Comparison of ENCODE assay signal across 28 cellular contexts in the genomic region with DNA sequence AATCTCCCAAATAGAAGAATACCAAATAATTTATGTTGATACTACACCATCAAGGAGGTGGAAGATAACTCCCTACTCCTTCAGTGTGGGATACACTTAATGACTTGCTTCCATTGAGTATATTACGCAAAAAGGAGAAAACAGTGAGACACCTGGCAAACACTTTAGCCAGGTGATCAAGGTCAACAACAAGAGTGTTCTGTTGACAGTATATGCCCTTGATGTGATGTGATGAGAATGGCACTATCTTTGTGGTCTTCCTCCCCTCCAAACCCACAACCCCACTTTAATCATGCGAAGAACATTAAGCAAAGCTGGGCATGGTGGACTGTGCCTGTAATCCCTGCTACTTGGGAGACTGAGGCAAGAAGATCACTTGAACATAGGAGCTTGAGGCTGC. TPM values are rescaled to one million over a fixed set of nuclear protein-coding genes. Genes with fewer than 3 reads are reported as not detected.
DNase-seq lines count a peak whose midpoint lies in the region; ATAC-seq, FAIRE-seq and TF ChIP-seq lines count a peak whose summit lies in the region.
"Had no signal": no experiment of that assay in that cellular context is flagged by ENCODE, and none has a peak within 500 bp of the region (broad histone marks: within the 10 kb centered on the region; RNA-seq: fewer than 3 reads in every experiment).

No MANE protein-coding gene starts in this region.

- H3K27ac Mint-ChIP-seq in immature natural killer cell (peak overlapping the region in 4 of 6 donors; percentile 20 to 40 (median 30)), mesothelial cell of epicardium (no peak overlapping the region)
- H3K27ac Mint-ChIP-seq: CD4-positive, alpha-beta memory T cell had no signal

- H3K36me3 Mint-ChIP-seq in immature natural killer cell (no peaks in the 10 kb centered on the region), mesothelial cell of epicardium (peaks cover 8% of the 10 kb centered on the region)

- H2AFZ ChIP-seq in HepG2 (ENCODE audit: low read length) (no peak overlapping the region), K562 (ENCODE audit: low read depth, low read length) (no peak overlapping the region)

- POLR2A ChIA-PET in HepG2 (lab: Yijun Ruan, JAX) (no interaction called here), K562 (lab: Yijun Ruan, JAX) (interaction anchor here (0.7 to 45.6 kb wide), 7 partner anchors 12 to 78 kb away, joined by 3 to 1351 read pairs (median 5); a partner anchor contains a TSS)

- peaks cover 12% of the 10 kb centered on the region for H3K9me1 ChIP-seq in K562 (ENCODE audit: control insufficient read depth, insufficient read depth, low read length)

- peaks cover 75 to 88% of the 10 kb centered on the region in 2 donors for H3K4me1 Mint-ChIP-seq in immature natural killer cell
- peaks cover 14% of the 10 kb centered on the region for H3K4me1 Mint-ChIP-seq in mesothelial cell of epicardium

- H3K9ac ChIP-seq in HepG2 (ENCODE audit: insufficient read depth, low read depth, low read length) (no peak overlapping the region), K562 (ENCODE audit: insufficient read depth in 1 of 2, low read depth in 2 of 2, low read length in 2 of 2) (no peak overlapping the region)
- H3K9ac ChIP-seq: BLaER1 had no signal

- H3K36me3 ChIP-seq in HepG2 (replicated peaks in 1 of 2; ENCODE audit: control insufficient read depth in 1 of 2, insufficient read depth in 2 of 2, low read length in 2 of 2), result peaks cover 0 to 13% of the 10 kb centered on the region in 2 experiments; a peak in 2 of 5 replicates
- H3K36me3 ChIP-seq in right lobe of liver, result no peaks in the 10 kb centered on the region
- H3K36me3 ChIP-seq in K562 (ENCODE audit: control insufficient read depth, insufficient read depth, low read length), result peaks cover 36% of the 10 kb centered on the region; the same call in 2 of the 3 replicates
- H3K36me3 ChIP-seq: BE2C had no signal

- H4K20me1 ChIP-seq in HepG2 (ENCODE audit: insufficient read depth, low read length) (peaks cover 50% of the 10 kb centered on the region), K562 (replicated peaks; ENCODE audit: control insufficient read depth, insufficient read depth, low read length) (peaks cover 74% of the 10 kb centered on the region)

- TF ChIP-seq POLR2A in HepG2 (IDR thresholded peaks at IDR 0.05; ENCODE audit: insufficient read depth in 1 of 2, low read depth in 2 of 2, low read length in 2 of 2) (no peak), right lobe of liver (IDR thresholded peaks at IDR 0.05) (no peak), K562 (conservative IDR thresholded peaks at IDR 0.05) (no peak)

- in situ Hi-C loops in HepG2 (cut with HindIII; ENCODE audit: extremely low pct_ligation_motif_present, low pct_unique_long_range_greater_than_20kb) (no loop called here), K562 (cut with MboI) (no loop called here)

- no peak overlapping the region for H3K4me3 ChIP-seq in HepG2 (replicated peaks in 1 of 3; ENCODE audit: insufficient read depth in 1 of 3, low read depth in 2 of 3, low read length in 3 of 3)
- no peak overlapping the region for H3K4me3 ChIP-seq in right lobe of liver
- no peak overlapping the region for H3K4me3 ChIP-seq in K562
- H3K4me3 ChIP-seq: BLaER1, GM12878 had no signal

- H3K4me2 ChIP-seq in HepG2 (ENCODE audit: low read depth, low read length) (no peak overlapping the region), K562 (ENCODE audit: insufficient read depth, low read length) (no peak overlapping the region)
- H3K4me2 ChIP-seq: BLaER1 had no signal

- peaks cover 3 to 8% (median 4%) of the 10 kb centered on the region in 3 donors for H3K27me3 Mint-ChIP-seq in immature natural killer cell (ENCODE audit: low read depth in 3 of 3)
- no peaks in the 10 kb centered on the region for H3K27me3 Mint-ChIP-seq in mesothelial cell of epicardium (ENCODE audit: low read depth)
- H3K27me3 Mint-ChIP-seq: CD4-positive, alpha-beta memory T cell; CD4-positive, CD25-positive, alpha-beta regulatory T cell; CD8-positive, alpha-beta memory T cell had no signal

- CTCF ChIA-PET in HepG2 (lab: Yijun Ruan, JAX; ENCODE audit: low intra/inter-chr PET ratio, low total read pairs) (no interaction called here), K562 (lab: Yijun Ruan, JAX; ENCODE audit: low intra/inter-chr PET ratio) (no interaction called here)

- H3K4me1 ChIP-seq in HepG2 (ENCODE audit: insufficient read depth, low read length) (peaks cover 57% of the 10 kb centered on the region), right lobe of liver (peaks cover 0 to 12% (median 0%) of the 10 kb centered on the region in 4 donors), K562 (replicated peaks in 1 of 2; ENCODE audit: control insufficient read depth in 2 of 2, insufficient read depth in 2 of 2, low read length in 2 of 2) (peaks cover 12 to 13% of the 10 kb centered on the region in 2 experiments)
- H3K4me1 ChIP-seq: BE2C had no signal

- ATAC-seq in HepG2, result no peak
- no peak for ATAC-seq in right lobe of liver
- ATAC-seq in K562, result no peak
- no peak for ATAC-seq in GM21367 (IDR thresholded peaks at IDR 0.05; ENCODE audit: unreplicated experiment)
- ATAC-seq: GM12878 had no signal

- TF ChIP-seq CTCF in HepG2 (CRISPR knock-in tag; IDR thresholded peaks at IDR 0.05), result no peak
- TF ChIP-seq CTCF in right lobe of liver (IDR thresholded peaks at IDR 0.05), result no peak
- TF ChIP-seq CTCF in K562 (IDR thresholded peaks at IDR 0.05 in 2 of 3, conservative IDR thresholded peaks at IDR 0.05 in 1 of 3; ENCODE audit: insufficient read depth in 2 of 3, low read depth in 1 of 3, low read length in 3 of 3), result no peak
- no peak for TF ChIP-seq CTCF in mesothelial cell of epicardium (IDR thresholded peaks at IDR 0.05; ENCODE audit: unreplicated experiment)

- 100% methylated on average over 2 of the region's 2 CpGs for WGBS in HepG2 (ENCODE audit: low lambda C conversion rate)
- WGBS in right lobe of liver (ENCODE audit: insufficient coverage, low coverage, low lambda C conversion rate, missing lambda C conversion rate), result 100% methylated on average over 2 of the region's 2 CpGs
- 98% methylated on average over 2 of the region's 2 CpGs for WGBS in K562 (ENCODE audit: insufficient coverage, low coverage, missing lambda C conversion rate)

- intact Hi-C loops in HepG2 (cut with micrococcal nuclease; ENCODE audit: unreplicated experiment), result no loop called here
- intact Hi-C loops in right lobe of liver (cut with DNase I), result no loop called here
- intact Hi-C loops in K562 (cut with micrococcal nuclease), result no loop called here

- H3K27ac ChIP-seq in HepG2 (ENCODE audit: extremely low read length, insufficient read depth, low read length) (no peak overlapping the region), right lobe of liver (no peak overlapping the region), K562 (ENCODE audit: extremely low read depth, low read depth, low read length) (no peak overlapping the region)
- H3K27ac ChIP-seq: BLaER1 had no signal

- no peaks in the 10 kb centered on the region for H3K9me3 ChIP-seq in HepG2 (ENCODE audit: low read length)
- H3K9me3 ChIP-seq in right lobe of liver, result no peaks in the 10 kb centered on the region
- no peaks in the 10 kb centered on the region for H3K9me3 ChIP-seq in K562 (replicated peaks; ENCODE audit: control insufficient read depth, insufficient read depth, low read depth, low read length)
- H3K9me3 ChIP-seq: BE2C had no signal

- TF ChIP-seq EP300 in HepG2 (IDR thresholded peaks at IDR 0.05; ENCODE audit: low read depth in 2 of 2, low read length in 2 of 2) (no peak), HepG2 (CRISPR knock-in tag; IDR thresholded peaks at IDR 0.05; ENCODE audit: borderline replicate concordance) (no peak), K562 (IDR thresholded peaks at IDR 0.05; ENCODE audit: low read length) (no peak)

- FAIRE-seq in HepG2 (lab: Jason Lieb, UNC) (no peak), K562 (lab: Jason Lieb, UNC) (no peak)
- FAIRE-seq: A204.1, GM12878, GM12892, GM18507 had no signal

- no TSS peak for BruUV-seq in HepG2 (replicated peaks; lab: Mats Ljungman, UMichigan)
- BruUV-seq in K562 (replicated peaks; lab: Mats Ljungman, UMichigan), result no TSS peak

- H3K4me3 Mint-ChIP-seq in immature natural killer cell (no peak overlapping the region), mesothelial cell of epicardium (no peak overlapping the region)
- H3K4me3 Mint-ChIP-seq: CD14-positive monocyte; CD4-positive, alpha-beta memory T cell; CD4-positive, CD25-positive, alpha-beta regulatory T cell; CD8-positive, alpha-beta memory T cell had no signal

- TF ChIP-seq RAD21 in HepG2 (CRISPR knock-in tag; IDR thresholded peaks at IDR 0.05) (no peak), K562 (CRISPR knock-in tag; conservative IDR thresholded peaks at IDR 0.05 in 1 of 2, IDR thresholded peaks at IDR 0.05 in 1 of 2) (no peak)

- H3K27me3 ChIP-seq in HepG2 (ENCODE audit: control insufficient read depth in 1 of 2, insufficient read depth in 2 of 2, low read length in 2 of 2) (no peaks in the 10 kb centered on the region), right lobe of liver (no peaks in the 10 kb centered on the region), K562 (ENCODE audit: control insufficient read depth in 2 of 2, insufficient read depth in 2 of 2, low read length in 2 of 2) (no peaks in the 10 kb centered on the region)
- H3K27me3 ChIP-seq: BE2C, BLaER1 had no signal

- H3K79me2 ChIP-seq in HepG2 (ENCODE audit: insufficient read depth, low read length) (peaks cover 86% of the 10 kb centered on the region), K562 (ENCODE audit: control insufficient read depth, insufficient read depth, low read length) (peaks cover 92% of the 10 kb centered on the region)

- peak; percentile 8 for DNase-seq in NCI-H510A treated with DMSO at 0.1 percent for 48 hours (lab: John Stamatoyannopoulos, UW)
- DNase-seq in NCI-H510A (lab: John Stamatoyannopoulos, UW), result no peak
- DNase-seq in HepG2 (ENCODE audit: low spot score), result peak; percentile 24
- DNase-seq in right lobe of liver, result no peak
- DNase-seq in K562 (ENCODE audit: extremely low read depth in 1 of 4, low spot score in 3 of 4), result no peak
- DNase-seq in immature natural killer cell, result no peak
- DNase-seq in mesothelial cell of epicardium (ENCODE audit: low spot score in 2 of 2, unreplicated experiment in 2 of 2), result no peak
- DNase-seq: 8988T; ACHN; BE2C; C1 segment of cervical spinal cord; CD4-positive, alpha-beta memory T cell; CD4-positive, CD25-positive, alpha-beta regulatory T cell; CD8-positive, alpha-beta memory T cell; COR-L47; DMS 273 treated with DMSO at 0.1 percent for 48 hours; DMS153; DMS79; DND-41; EL; GDM1 had no signal

- no peaks in the 10 kb centered on the region for H3K9me3 Mint-ChIP-seq in immature natural killer cell
- peaks cover 3% of the 10 kb centered on the region for H3K9me3 Mint-ChIP-seq in mesothelial cell of epicardium
- H3K9me3 Mint-ChIP-seq: CD14-positive monocyte; CD4-positive, alpha-beta memory T cell; CD8-positive, alpha-beta memory T cell had no signal

RNA-seq across cellular contexts. Expression of a gene that starts 26.0 kb away (rescaled TPM):
- total RNA-seq in HepG2 (2016; rRNA removed; fragmentation: Illumina TruSeq; extraction: Trizol), result 107 and 154 TPM in 2 replicates
- total RNA-seq in HepG2 (2016; cell fraction: cytosol; rRNA removed; fragmentation: Illumina TruSeq; extraction: Trizol; ENCODE audit: low read depth), result 39.6 and 40.0 TPM in 2 replicates
- total RNA-seq in HepG2 (2016; cell fraction: insoluble cytoplasmic fraction; rRNA removed; fragmentation: Illumina TruSeq; extraction: Trizol), result 109 and 140 TPM in 2 replicates
- total RNA-seq in HepG2 (2016; cell fraction: membrane; rRNA removed; fragmentation: Illumina TruSeq; extraction: Trizol), result 33.8 and 38.8 TPM in 2 replicates
- total RNA-seq in HepG2 (2016; cell fraction: nucleus; rRNA removed; fragmentation: Illumina TruSeq; extraction: Trizol), result 42.1 and 45.3 TPM in 2 replicates
- polyA plus RNA-seq in HepG2 (2011; rRNA removed), result 92.7 and 114 TPM in 2 replicates
- 31.9 and 48.7 TPM in 2 replicates for polyA plus RNA-seq in HepG2 (2011; cell fraction: cytosol; rRNA removed)
- 24.0 TPM in 2 replicates for polyA plus RNA-seq in HepG2 (2011; cell fraction: nucleus; rRNA removed)
- polyA plus RNA-seq in HepG2 (2012), result 75.2 and 78.0 TPM in 2 replicates
- 5.4 and 6.7 TPM in 2 replicates for polyA plus RNA-seq in HepG2 (2016; cell fraction: cytosol; fragmentation: Illumina TruSeq; extraction: Trizol; ENCODE audit: low read depth)
- polyA plus RNA-seq in HepG2 (2016; cell fraction: insoluble cytoplasmic fraction; fragmentation: Illumina TruSeq; extraction: Trizol; ENCODE audit: low read depth), result 98.7 and 119 TPM in 2 replicates
- polyA plus RNA-seq in HepG2 (2016; cell fraction: membrane; fragmentation: Illumina TruSeq; extraction: Trizol; ENCODE audit: low read depth), result 10.3 and 16.3 TPM in 2 replicates
- polyA plus RNA-seq in HepG2 (2016; cell fraction: nucleus; fragmentation: Illumina TruSeq; extraction: Trizol; ENCODE audit: insufficient read depth, low read depth), result 43.1 and 52.9 TPM in 2 replicates
- polyA minus RNA-seq in HepG2 (2011; rRNA and poly(A)+ RNA removed; ENCODE audit: low replicate concordance), result 51.6 and 79.2 TPM in 2 replicates
- polyA minus RNA-seq in HepG2 (2011; cell fraction: cytosol; rRNA and poly(A)+ RNA removed), result 36.6 and 37.6 TPM in 2 replicates
- polyA minus RNA-seq in HepG2 (2011; cell fraction: nucleus; rRNA and poly(A)+ RNA removed), result 25.8 and 27.6 TPM in 2 replicates
- total RNA-seq in right lobe of liver, result 10 to 100 TPM; 43.4 to 75.0 (median 59.5) TPM
- total RNA-seq in K562 (2011; cell fraction: chromatin; rRNA removed; ENCODE audit: low replicate concordance), result 220 and 305 TPM in 2 replicates
- 68.7 and 81.2 TPM in 2 replicates for total RNA-seq in K562 (2011; cell fraction: nucleolus; rRNA removed)
- 142 and 210 TPM in 2 replicates for total RNA-seq in K562 (2011; cell fraction: nucleoplasm; rRNA removed)
- 183 and 249 TPM in 2 replicates for total RNA-seq in K562 (2014; rRNA removed)
- 319 and 370 TPM in 2 replicates for total RNA-seq in K562 (2014; rRNA removed; fragmentation: Illumina TruSeq; extraction: Trizol)
- 283 and 289 TPM in 2 replicates for total RNA-seq in K562 (2015; rRNA removed; fragmentation: Illumina TruSeq; extraction: Trizol)
- total RNA-seq in K562 (2021), result 464 and 475 TPM in 2 replicates
- polyA plus RNA-seq in K562 (2011; rRNA removed), result 381 and 575 TPM in 2 replicates
- 168 and 240 TPM in 2 replicates for polyA plus RNA-seq in K562 (2011; cell fraction: cytosol; rRNA removed)
- polyA plus RNA-seq in K562 (2011; cell fraction: nucleus; rRNA removed), result 236 and 309 TPM in 2 replicates
- polyA plus RNA-seq in K562 (2012), result 233 and 368 TPM in 2 replicates
- polyA plus RNA-seq in K562 (2014; fragmentation: Illumina TruSeq; extraction: Trizol), result 260 and 350 TPM in 2 replicates
- 10 to 100 TPM; 46.3 to 51.4 TPM for polyA plus RNA-seq in K562 (2014; fragmentation: Nextera tagmentation; extraction: Ambion mirVana)
- 146 and 212 TPM in 2 replicates for polyA plus RNA-seq in K562 (2014; rRNA removed)
- 295 and 429 TPM in 2 replicates for polyA minus RNA-seq in K562 (2011; rRNA and poly(A)+ RNA removed)
- 100 and 114 TPM in 2 replicates for polyA minus RNA-seq in K562 (2011; cell fraction: cytosol; rRNA and poly(A)+ RNA removed)
- 36.5 and 66.6 TPM in 2 replicates for polyA minus RNA-seq in K562 (2011; cell fraction: nucleus; rRNA and poly(A)+ RNA removed)
- 100 to 1,000 TPM; 151 to 168 (median 162) TPM for polyA plus RNA-seq in immature natural killer cell
- total RNA-seq in mesothelial cell of epicardium, result 90.2 to 92.9 TPM (median 90.4 TPM) in 3 replicates

Comparison
In these comparisons a context has a peak if more than half of its experiments do, and no peak if none do; other contexts are left out.
1. DNase-seq: peak in NCI-H510A treated with DMSO at 0.1 percent for 48 hours (single experiment) and HepG2 (single experiment); none in NCI-H510A (single experiment), right lobe of liver (0 of 3), K562 (0 of 4), immature natural killer cell (0 of 3) and mesothelial cell of epicardium (0 of 2).